In the genomic region with DNA sequence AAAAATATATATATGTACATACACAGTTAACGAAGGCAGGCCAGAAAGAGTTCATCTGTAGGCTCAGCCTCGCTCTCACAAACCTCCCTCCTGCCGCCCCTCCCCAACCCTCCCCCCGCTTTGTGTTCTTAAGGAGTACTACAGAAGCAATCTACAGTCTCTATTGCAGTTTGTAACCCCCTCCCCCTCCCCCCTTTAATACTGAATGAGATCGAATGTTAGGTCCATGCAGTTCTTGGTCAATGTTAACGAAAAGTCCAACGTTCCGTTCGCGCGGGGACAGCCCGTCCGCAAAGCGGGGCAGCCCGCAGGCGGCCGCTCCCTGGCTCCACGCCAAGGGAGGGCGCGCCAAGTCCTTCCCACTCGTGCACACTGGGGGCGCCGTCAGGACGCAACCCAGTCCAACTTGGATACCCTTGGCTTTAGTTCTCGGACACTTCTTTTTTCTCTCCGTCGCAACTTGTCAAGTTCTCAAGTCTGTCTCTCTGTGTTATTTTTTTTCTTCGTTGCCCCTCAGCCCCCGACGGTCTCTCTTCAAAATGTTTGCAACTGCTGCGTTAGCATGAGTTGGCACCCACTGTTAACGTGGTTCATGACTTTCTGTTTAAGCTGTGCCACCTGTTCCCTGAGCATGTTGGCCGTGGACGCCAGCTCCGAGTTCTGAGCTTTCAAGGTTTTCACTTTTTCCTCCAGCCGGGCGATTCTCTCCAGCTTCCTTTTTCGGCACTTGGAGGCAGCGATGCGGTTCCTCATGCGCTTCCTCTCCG, we compare ENCODE assay signal across 8 cellular contexts. TPM values are rescaled to one million over a fixed set of nuclear protein-coding genes. Genes with fewer than 3 reads are reported as not detected.
DNase-seq lines count a peak whose midpoint lies in the region; ATAC-seq and TF ChIP-seq lines count a peak whose summit lies in the region.

No MANE protein-coding gene starts in this region.

- peak overlapping the region; percentile 86 for H3K9ac ChIP-seq in HUES6 (ENCODE audit: low read length)

- peak overlapping the region; percentile 82 for H3K4me3 ChIP-seq in HUES6 (ENCODE audit: low read depth, low read length)
- H3K4me3 ChIP-seq in osteoblast (ENCODE audit: insufficient read depth, low read length): peak overlapping the region; percentile 92
- peak overlapping the region; percentile 77 for H3K4me3 ChIP-seq in upper lobe of right lung

- H3K27me3 ChIP-seq in HUES6 (ENCODE audit: control insufficient read depth, insufficient read depth, low read length) (peaks cover 30% of the 10 kb centered on the region), osteoblast (ENCODE audit: insufficient read depth, low read length) (no peaks in the 10 kb centered on the region), upper lobe of right lung (no peaks in the 10 kb centered on the region)

- H4K20me1 ChIP-seq in osteoblast (ENCODE audit: insufficient read depth, low read length): peaks cover 36% of the 10 kb centered on the region

- H3K79me2 ChIP-seq in osteoblast (ENCODE audit: insufficient read depth, low read length): peaks cover 34% of the 10 kb centered on the region

- ATAC-seq in upper lobe of right lung (no peak), GM21381 (IDR thresholded peaks at IDR 0.05; ENCODE audit: unreplicated experiment) (no peak)

- H3K36me3 ChIP-seq in HUES6 (ENCODE audit: control insufficient read depth, insufficient read depth, low read length) (peaks cover 5% of the 10 kb centered on the region; the same call in 1 of the 2 replicates), osteoblast (ENCODE audit: insufficient read depth, low read length) (peaks cover 19% of the 10 kb centered on the region), upper lobe of right lung (peaks cover 5% of the 10 kb centered on the region)

- no peak overlapping the region for H2AFZ ChIP-seq in osteoblast (ENCODE audit: low read length)

- TF ChIP-seq CTCF in osteoblast (IDR thresholded peaks at IDR 0.05; ENCODE audit: extremely low read depth, low read depth, low read length): peak; percentile 34
- TF ChIP-seq CTCF in upper lobe of right lung (IDR thresholded peaks at IDR 0.05): peak; percentile 56

- no peaks in the 10 kb centered on the region for H3K9me3 ChIP-seq in HUES6 (ENCODE audit: control insufficient read depth, insufficient read depth, low read depth, low read length)
- H3K9me3 ChIP-seq in osteoblast (ENCODE audit: low read depth, low read length): no peaks in the 10 kb centered on the region
- no peaks in the 10 kb centered on the region for H3K9me3 ChIP-seq in upper lobe of right lung

- H3K4me1 ChIP-seq in HUES6 (ENCODE audit: control insufficient read depth, insufficient read depth, low read length) (peaks cover 17% of the 10 kb centered on the region), osteoblast (ENCODE audit: insufficient read depth, low read length) (peaks cover 21% of the 10 kb centered on the region), upper lobe of right lung (peaks cover 29% of the 10 kb centered on the region)

- DNase-seq in CD1c-positive myeloid dendritic cell (ENCODE audit: extremely low spot score) (peak; percentile 70), SHP77 (lab: John Stamatoyannopoulos, UW) (peak; percentile 46 to 67), head of caudate nucleus (peak; percentile 13 to 86 (median 67)), osteoblast (ENCODE audit: insufficient read length, low spot score, missing footprints) (peak; percentile 76), upper lobe of right lung (peak; percentile 84)
- peak; percentile 46 for DNase-seq in activated naive CD4-positive, alpha-beta T cell treated with anti-CD3 and anti-CD28 coated beads, Interleukin-2, amount 50 U/mL, for 16 hours

- H3K27ac ChIP-seq in HUES6 (ENCODE audit: low read depth, low read length): 0 out of 2 replicates have a peak overlapping the region, but pooled peaks have one; percentile 8
- H3K27ac ChIP-seq in osteoblast (ENCODE audit: low read depth, low read length): peak overlapping the region; percentile 88
- peak overlapping the region; percentile 99 for H3K27ac ChIP-seq in upper lobe of right lung

- peak overlapping the region; percentile 77 for H3K4me2 ChIP-seq in osteoblast (ENCODE audit: insufficient read depth, low read length)

- intact Hi-C loops in head of caudate nucleus (cut with DNase I) (loop anchor here (10.0 kb wide), 2 partner anchors 83 to 923 kb away; no protein-coding TSS in a partner anchor), upper lobe of right lung (cut with DNase I) (loop anchor here (10.0 kb wide), 1 partner anchor 363 kb away; no protein-coding TSS in a partner anchor)

RNA-seq across cellular contexts. Expression of gene JUN, which starts 2.1 kb away (rescaled TPM):
- 46.9 and 48.9 TPM in 2 replicates for total RNA-seq in osteoblast
- 112 TPM for total RNA-seq in upper lobe of right lung

Comparison
In these comparisons a context has a peak if more than half of its experiments do, and no peak if none do; other contexts are left out.
1. H3K27ac ChIP-seq: peak in every context shown above with its lines; median percentile 99 in upper lobe of right lung; 88 in osteoblast; 8 in HUES6.